Comparison of ENCODE assay signal across 8 cellular contexts in genomic region chr5:68661237-68661636, GRCh38.
DNase-seq lines count a peak whose midpoint lies in the region; ATAC-seq, FAIRE-seq and TF ChIP-seq lines count a peak whose summit lies in the region.

No MANE protein-coding gene starts in this region.

- no peaks in the 10 kb centered on the region for H3F3A ChIP-seq in smooth muscle cell (ENCODE audit: low read depth)

- H3K4me1 ChIP-seq in osteoblast (ENCODE audit: insufficient read depth, low read length) (no peaks in the 10 kb centered on the region), smooth muscle cell (ENCODE audit: low read depth) (no peaks in the 10 kb centered on the region)

- no peak overlapping the region for H3K27ac ChIP-seq in osteoblast (ENCODE audit: low read depth, low read length)
- no peak overlapping the region for H3K27ac ChIP-seq in smooth muscle cell (ENCODE audit: low read depth)

- WGBS in smooth muscle cell (ENCODE audit: low lambda C conversion rate), result 78% methylated on average over 2 of the region's 2 CpGs

- H3K9ac ChIP-seq in smooth muscle cell (ENCODE audit: low read depth), result no peak overlapping the region

- H3K4me3 ChIP-seq in bronchial epithelial cell (ENCODE audit: low read depth, low read length), result no peak overlapping the region
- no peak overlapping the region for H3K4me3 ChIP-seq in osteoblast (ENCODE audit: insufficient read depth, low read length)
- no peak overlapping the region for H3K4me3 ChIP-seq in smooth muscle cell

- DNase-seq in A172 (ENCODE audit: low spot score) (peak; percentile 30), bronchial epithelial cell (ENCODE audit: low read depth) (peak; percentile 58), osteoblast (ENCODE audit: insufficient read length, low spot score, missing footprints) (no peak), smooth muscle cell (lab: John Stamatoyannopoulos, UW; ENCODE audit: unreplicated experiment) (no peak)
- DNase-seq in central memory CD4-positive, alpha-beta T cell, result no peak

- no peak overlapping the region for H3K4me2 ChIP-seq in osteoblast (ENCODE audit: insufficient read depth, low read length)
- H3K4me2 ChIP-seq in smooth muscle cell, result no peak overlapping the region

- H3K9me3 ChIP-seq in osteoblast (ENCODE audit: low read depth, low read length) (no peaks in the 10 kb centered on the region), smooth muscle cell (replicated peaks; ENCODE audit: low read depth) (no peaks in the 10 kb centered on the region)

- H2AFZ ChIP-seq in osteoblast (ENCODE audit: low read length) (no peak overlapping the region), smooth muscle cell (ENCODE audit: low read depth) (no peak overlapping the region)

- no peaks in the 10 kb centered on the region for H3K79me2 ChIP-seq in osteoblast (ENCODE audit: insufficient read depth, low read length)
- no peaks in the 10 kb centered on the region for H3K79me2 ChIP-seq in smooth muscle cell (ENCODE audit: low read depth)

- H3K27me3 ChIP-seq in bronchial epithelial cell (ENCODE audit: control insufficient read depth, insufficient read depth, low read length), result no peaks in the 10 kb centered on the region
- H3K27me3 ChIP-seq in osteoblast (ENCODE audit: insufficient read depth, low read length), result no peaks in the 10 kb centered on the region
- no peaks in the 10 kb centered on the region for H3K27me3 ChIP-seq in smooth muscle cell (ENCODE audit: low read depth)

- ATAC-seq in HG03469 (IDR thresholded peaks at IDR 0.05; ENCODE audit: unreplicated experiment) (peak; percentile 70), GM21717 (IDR thresholded peaks at IDR 0.05; ENCODE audit: unreplicated experiment) (no peak)

- no peak for FAIRE-seq in bronchial epithelial cell (lab: Jason Lieb, UNC)

- H3K36me3 ChIP-seq in bronchial epithelial cell (ENCODE audit: control insufficient read depth, insufficient read depth, low read length), result no peaks in the 10 kb centered on the region
- H3K36me3 ChIP-seq in osteoblast (ENCODE audit: insufficient read depth, low read length), result no peaks in the 10 kb centered on the region
- H3K36me3 ChIP-seq in smooth muscle cell (ENCODE audit: low read depth), result no peaks in the 10 kb centered on the region

- H4K20me1 ChIP-seq in osteoblast (ENCODE audit: insufficient read depth, low read length) (no peaks in the 10 kb centered on the region), smooth muscle cell (ENCODE audit: low read depth) (no peaks in the 10 kb centered on the region)

- peak; percentile 66 for TF ChIP-seq CTCF in GM12873 (IDR thresholded peaks at IDR 0.05; ENCODE audit: insufficient read depth, low read depth, low read length, missing control alignments)
- peak; percentile 59 for TF ChIP-seq CTCF in bronchial epithelial cell (IDR thresholded peaks at IDR 0.05; ENCODE audit: insufficient read depth, low read length, severe bottlenecking)
- peak; percentile 66 for TF ChIP-seq CTCF in osteoblast (IDR thresholded peaks at IDR 0.05; ENCODE audit: extremely low read depth, low read depth, low read length)
- TF ChIP-seq CTCF in smooth muscle cell (IDR thresholded peaks at IDR 0.05; ENCODE audit: borderline replicate concordance, insufficient read depth, poor library complexity, severe bottlenecking), result no peak

Comparison
In these comparisons a context has a peak if more than half of its experiments do, and no peak if none do; other contexts are left out.
1. DNase-seq: peak in A172 (single experiment) and bronchial epithelial cell (single experiment); none in osteoblast (single experiment), smooth muscle cell (single experiment) and central memory CD4-positive, alpha-beta T cell (single experiment).